In genomic region chr15:75542949-75543540, GRCh38 we compare ENCODE assay signal across 7 cellular contexts. TPM values are rescaled to one million over a fixed set of nuclear protein-coding genes. Genes with fewer than 3 reads are reported as not detected.
DNase-seq lines count a peak whose midpoint lies in the region; TF ChIP-seq lines count a peak whose summit lies in the region.
"Not testable (repeated sequence)": the region's sequence is repeated elsewhere in the genome, so short reads cannot be mapped to it uniquely, and the experiment has no call there.

No MANE protein-coding gene starts in this region.

- H3K4me3 ChIP-seq in SK-N-MC, left ventricle myocardium inferior: not testable (repeated sequence)
- H3K4me3 ChIP-seq in epithelial cell of proximal tubule (ENCODE audit: low read depth, low read length), result peak overlapping the region; percentile 16

- not testable (repeated sequence) for H3K36me3 ChIP-seq in SK-N-MC (ENCODE audit: insufficient read depth, low read length); left ventricle myocardium inferior

- H3K27me3 Mint-ChIP-seq in osteocyte (ENCODE audit: unreplicated experiment), result not testable (repeated sequence)

- H3K4me3 Mint-ChIP-seq in osteocyte (ENCODE audit: unreplicated experiment), result not testable (repeated sequence)

- H3K9ac ChIP-seq in SK-N-MC (ENCODE audit: insufficient read length), result not testable (repeated sequence)

- not testable (repeated sequence) for H3K27me3 ChIP-seq in left ventricle myocardium inferior (ENCODE audit: low read depth)

- intact Hi-C loops in left ventricle myocardium inferior (cut with micrococcal nuclease), result not testable (repeated sequence)

- DNase-seq in Caki2 (ENCODE audit: low read depth) (peak; percentile 65), left kidney (ENCODE audit: low read depth, low spot score) (peak; percentile 12)
- not testable (repeated sequence) for DNase-seq in SK-N-MC (ENCODE audit: low read depth, low spot score); epithelial cell of proximal tubule (ENCODE audit: low read depth); left ventricle myocardium inferior; osteocyte (ENCODE audit: extremely low spot score, unreplicated experiment)

- H3K27ac Mint-ChIP-seq in osteocyte (ENCODE audit: unreplicated experiment), result peak overlapping the region; percentile 68

- 0 out of 2 replicates have a peak overlapping the region, but pooled peaks have one; percentile 36 for H3K27ac ChIP-seq in SK-N-MC
- H3K27ac ChIP-seq in angular gyrus (ENCODE audit: low read depth, low read length), result peak overlapping the region; percentile 66
- peak overlapping the region; percentile 75 for H3K27ac ChIP-seq in left ventricle myocardium inferior (replicated peaks)

- H3K4me1 ChIP-seq in left ventricle myocardium inferior, result peaks cover 58% of the 10 kb centered on the region

- not testable (repeated sequence) for H3K9me3 ChIP-seq in SK-N-MC (ENCODE audit: low read depth, low read length); left ventricle myocardium inferior (replicated peaks)

- not testable (repeated sequence) for H3K9me3 Mint-ChIP-seq in osteocyte (ENCODE audit: unreplicated experiment)

- in situ Hi-C loops in Caki2 (cut with HindIII; ENCODE audit: low pct_unique_long_range_greater_than_20kb, low sequenced_read_pairs), result not testable (repeated sequence)

- not testable (repeated sequence) for H3K36me3 Mint-ChIP-seq in osteocyte (ENCODE audit: unreplicated experiment)

- not testable (repeated sequence) for TF ChIP-seq CTCF in epithelial cell of proximal tubule (conservative IDR thresholded peaks at IDR 0.05; ENCODE audit: low read depth, low read length); left ventricle myocardium inferior (IDR thresholded peaks at IDR 0.05; ENCODE audit: borderline replicate concordance); osteocyte (IDR thresholded peaks at IDR 0.05)

- peaks cover 57% of the 10 kb centered on the region for H3K4me1 Mint-ChIP-seq in osteocyte (ENCODE audit: unreplicated experiment)

RNA-seq across cellular contexts. Expression of gene PTPN9, which starts 36.1 kb away (rescaled TPM):
- 13.8 and 18.1 TPM in 2 replicates for total RNA-seq in Caki2 (2014; rRNA removed; shearing (Covaris generic); ENCODE audit: low replicate concordance)
- total RNA-seq in epithelial cell of proximal tubule (23.8 and 29.4 TPM in 2 replicates), left ventricle myocardium inferior (7.1 TPM), osteocyte (50.1 and 53.4 TPM in 2 replicates)
